2 cellular contexts compared by ENCODE assay signal in the genomic region with DNA sequence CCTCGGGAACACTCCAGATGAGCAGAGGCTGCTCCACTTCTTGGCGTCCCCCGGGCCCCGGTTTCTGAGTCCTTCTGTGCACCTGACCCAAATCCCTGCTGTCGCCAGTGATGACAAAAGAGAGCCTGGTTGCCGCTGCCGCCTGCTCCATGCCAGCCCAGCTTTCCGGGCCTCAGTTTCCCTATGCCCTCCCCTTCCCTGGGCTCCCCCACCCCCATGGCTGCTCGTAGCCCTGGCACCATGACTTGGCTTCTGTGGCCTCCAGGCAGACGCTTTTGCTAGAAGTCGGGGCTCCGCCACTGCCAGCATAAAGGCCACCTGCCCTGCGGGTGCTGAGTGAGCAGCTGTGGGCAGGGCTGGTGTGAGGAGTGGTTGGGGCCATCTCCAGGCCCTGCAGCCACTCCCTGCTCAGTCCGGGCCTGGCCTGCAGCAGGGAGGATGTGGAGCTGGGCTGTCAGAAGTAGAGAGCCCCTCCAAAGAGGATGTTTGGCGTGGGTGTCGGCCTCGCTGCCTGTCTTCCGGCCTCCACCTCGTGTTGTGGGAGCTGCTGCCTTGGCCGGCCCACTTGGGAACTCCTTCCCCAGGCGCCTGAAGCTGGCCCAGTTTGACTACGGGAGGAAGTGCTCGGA.
TF ChIP-seq lines count a peak whose summit lies in the region.

No MANE protein-coding gene starts in this region.

TF ChIP-seq in SK-N-SH, 30 proteins besides CTCF, POLR2A, EP300 and RAD21 (continued from another document):
- TF ChIP-seq EZH2phosphoT487 (IDR thresholded peaks at IDR 0.05; ENCODE audit: borderline replicate concordance, low read depth), result no peak
- TF ChIP-seq, protein P1, sequence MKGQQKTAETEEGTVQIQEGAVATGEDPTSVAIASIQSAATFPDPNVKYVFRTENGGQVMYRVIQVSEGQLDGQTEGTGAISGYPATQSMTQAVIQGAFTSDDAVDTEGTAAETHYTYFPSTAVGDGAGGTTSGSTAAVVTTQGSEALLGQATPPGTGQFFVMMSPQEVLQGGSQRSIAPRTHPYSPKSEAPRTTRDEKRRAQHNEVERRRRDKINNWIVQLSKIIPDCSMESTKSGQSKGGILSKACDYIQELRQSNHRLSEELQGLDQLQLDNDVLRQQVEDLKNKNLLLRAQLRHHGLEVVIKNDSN (IDR thresholded peaks at IDR 0.05; ENCODE audit: borderline replicate concordance, low read depth), result no peak

TF ChIP-seq in SK-N-SH treated with all-trans-retinoic acid at 6 μM for 48 hours, 23 proteins besides CTCF, POLR2A, EP300 and RAD21 (continued from another document):
- TF ChIP-seq, protein P2, sequence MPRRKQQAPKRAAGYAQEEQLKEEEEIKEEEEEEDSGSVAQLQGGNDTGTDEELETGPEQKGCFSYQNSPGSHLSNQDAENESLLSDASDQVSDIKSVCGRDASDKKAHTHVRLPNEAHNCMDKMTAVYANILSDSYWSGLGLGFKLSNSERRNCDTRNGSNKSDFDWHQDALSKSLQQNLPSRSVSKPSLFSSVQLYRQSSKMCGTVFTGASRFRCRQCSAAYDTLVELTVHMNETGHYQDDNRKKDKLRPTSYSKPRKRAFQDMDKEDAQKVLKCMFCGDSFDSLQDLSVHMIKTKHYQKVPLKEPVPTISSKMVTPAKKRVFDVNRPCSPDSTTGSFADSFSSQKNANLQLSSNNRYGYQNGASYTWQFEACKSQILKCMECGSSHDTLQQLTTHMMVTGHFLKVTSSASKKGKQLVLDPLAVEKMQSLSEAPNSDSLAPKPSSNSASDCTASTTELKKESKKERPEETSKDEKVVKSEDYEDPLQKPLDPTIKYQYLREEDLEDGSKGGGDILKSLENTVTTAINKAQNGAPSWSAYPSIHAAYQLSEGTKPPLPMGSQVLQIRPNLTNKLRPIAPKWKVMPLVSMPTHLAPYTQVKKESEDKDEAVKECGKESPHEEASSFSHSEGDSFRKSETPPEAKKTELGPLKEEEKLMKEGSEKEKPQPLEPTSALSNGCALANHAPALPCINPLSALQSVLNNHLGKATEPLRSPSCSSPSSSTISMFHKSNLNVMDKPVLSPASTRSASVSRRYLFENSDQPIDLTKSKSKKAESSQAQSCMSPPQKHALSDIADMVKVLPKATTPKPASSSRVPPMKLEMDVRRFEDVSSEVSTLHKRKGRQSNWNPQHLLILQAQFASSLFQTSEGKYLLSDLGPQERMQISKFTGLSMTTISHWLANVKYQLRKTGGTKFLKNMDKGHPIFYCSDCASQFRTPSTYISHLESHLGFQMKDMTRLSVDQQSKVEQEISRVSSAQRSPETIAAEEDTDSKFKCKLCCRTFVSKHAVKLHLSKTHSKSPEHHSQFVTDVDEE (CRISPR knock-in tag; IDR thresholded peaks at IDR 0.05), result no peak
- no peak for TF ChIP-seq CSDC2 (CRISPR knock-in tag; IDR thresholded peaks at IDR 0.05)
- TF ChIP-seq ARNTL (CRISPR knock-in tag; IDR thresholded peaks at IDR 0.05; ENCODE audit: borderline replicate concordance, low read depth), result no peak
- TF ChIP-seq ISL1 (CRISPR knock-in tag; IDR thresholded peaks at IDR 0.05), result no peak
- TF ChIP-seq GLIS3 (CRISPR knock-in tag; IDR thresholded peaks at IDR 0.05), result no peak
- no peak for TF ChIP-seq OSR1 (CRISPR knock-in tag; IDR thresholded peaks at IDR 0.05)
